ENCODE assay signal across 1 cellular context in the genomic region with DNA sequence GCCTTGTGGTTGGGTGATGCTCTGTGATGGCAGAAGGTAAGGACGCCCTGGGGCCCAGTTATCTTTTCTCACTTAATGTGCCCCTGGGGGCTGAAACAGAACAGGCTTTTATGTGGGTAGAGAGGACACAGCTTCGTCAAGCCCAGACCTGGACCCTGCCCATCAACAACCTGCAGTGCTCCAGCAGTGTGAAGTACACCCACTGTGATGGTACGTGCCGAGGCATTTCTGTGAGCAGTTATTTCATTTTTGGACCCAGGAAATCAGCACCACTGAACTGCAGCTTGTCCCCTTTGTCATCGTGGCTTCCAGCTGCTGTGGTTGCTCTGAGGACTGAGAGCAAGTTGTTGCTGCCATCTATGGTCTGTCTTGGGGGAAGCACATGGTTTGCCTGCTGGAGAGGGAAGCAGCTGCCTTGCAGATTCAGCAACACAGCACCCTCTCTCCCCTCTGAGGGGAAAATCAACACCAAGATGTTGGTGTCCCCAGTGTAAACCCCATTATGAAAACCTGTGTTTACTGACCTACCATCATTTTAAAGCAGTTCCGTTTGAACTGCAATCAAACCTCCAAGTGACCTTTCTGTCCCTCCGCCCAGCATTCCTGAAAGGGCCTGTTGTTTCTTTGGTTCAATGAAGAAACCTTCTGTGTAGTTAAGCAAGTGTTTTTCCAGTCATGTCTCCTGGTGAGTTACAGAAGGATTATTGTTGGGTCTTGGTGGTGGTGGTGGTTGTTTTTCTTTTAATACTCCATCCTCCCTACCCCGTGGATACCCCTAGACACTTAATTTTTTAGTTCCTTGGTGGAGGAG.
TF ChIP-seq lines count a peak whose summit lies in the region.

No MANE protein-coding gene starts in this region.

TF ChIP-seq in HepG2, 621 proteins besides CTCF, POLR2A, EP300 and RAD21 (continued from another document and continues in another):
- TF ChIP-seq, protein P1, sequence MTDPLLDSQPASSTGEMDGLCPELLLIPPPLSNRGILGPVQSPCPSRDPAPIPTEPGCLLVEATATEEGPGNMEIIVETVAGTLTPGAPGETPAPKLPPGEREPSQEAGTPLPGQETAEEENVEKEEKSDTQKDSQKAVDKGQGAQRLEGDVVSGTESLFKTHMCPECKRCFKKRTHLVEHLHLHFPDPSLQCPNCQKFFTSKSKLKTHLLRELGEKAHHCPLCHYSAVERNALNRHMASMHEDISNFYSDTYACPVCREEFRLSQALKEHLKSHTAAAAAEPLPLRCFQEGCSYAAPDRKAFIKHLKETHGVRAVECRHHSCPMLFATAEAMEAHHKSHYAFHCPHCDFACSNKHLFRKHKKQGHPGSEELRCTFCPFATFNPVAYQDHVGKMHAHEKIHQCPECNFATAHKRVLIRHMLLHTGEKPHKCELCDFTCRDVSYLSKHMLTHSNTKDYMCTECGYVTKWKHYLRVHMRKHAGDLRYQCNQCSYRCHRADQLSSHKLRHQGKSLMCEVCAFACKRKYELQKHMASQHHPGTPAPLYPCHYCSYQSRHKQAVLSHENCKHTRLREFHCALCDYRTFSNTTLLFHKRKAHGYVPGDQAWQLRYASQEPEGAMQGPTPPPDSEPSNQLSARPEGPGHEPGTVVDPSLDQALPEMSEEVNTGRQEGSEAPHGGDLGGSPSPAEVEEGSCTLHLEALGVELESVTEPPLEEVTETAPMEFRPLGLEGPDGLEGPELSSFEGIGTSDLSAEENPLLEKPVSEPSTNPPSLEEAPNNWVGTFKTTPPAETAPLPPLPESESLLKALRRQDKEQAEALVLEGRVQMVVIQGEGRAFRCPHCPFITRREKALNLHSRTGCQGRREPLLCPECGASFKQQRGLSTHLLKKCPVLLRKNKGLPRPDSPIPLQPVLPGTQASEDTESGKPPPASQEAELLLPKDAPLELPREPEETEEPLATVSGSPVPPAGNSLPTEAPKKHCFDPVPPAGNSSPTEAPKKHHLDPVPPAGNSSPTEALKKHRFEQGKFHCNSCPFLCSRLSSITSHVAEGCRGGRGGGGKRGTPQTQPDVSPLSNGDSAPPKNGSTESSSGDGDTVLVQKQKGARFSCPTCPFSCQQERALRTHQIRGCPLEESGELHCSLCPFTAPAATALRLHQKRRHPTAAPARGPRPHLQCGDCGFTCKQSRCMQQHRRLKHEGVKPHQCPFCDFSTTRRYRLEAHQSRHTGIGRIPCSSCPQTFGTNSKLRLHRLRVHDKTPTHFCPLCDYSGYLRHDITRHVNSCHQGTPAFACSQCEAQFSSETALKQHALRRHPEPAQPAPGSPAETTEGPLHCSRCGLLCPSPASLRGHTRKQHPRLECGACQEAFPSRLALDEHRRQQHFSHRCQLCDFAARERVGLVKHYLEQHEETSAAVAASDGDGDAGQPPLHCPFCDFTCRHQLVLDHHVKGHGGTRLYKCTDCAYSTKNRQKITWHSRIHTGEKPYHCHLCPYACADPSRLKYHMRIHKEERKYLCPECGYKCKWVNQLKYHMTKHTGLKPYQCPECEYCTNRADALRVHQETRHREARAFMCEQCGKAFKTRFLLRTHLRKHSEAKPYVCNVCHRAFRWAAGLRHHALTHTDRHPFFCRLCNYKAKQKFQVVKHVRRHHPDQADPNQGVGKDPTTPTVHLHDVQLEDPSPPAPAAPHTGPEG (CRISPR knock-in tag; IDR thresholded peaks at IDR 0.05): peak; percentile 75
- peak; percentile 75; the same call in 1 of the 2 replicates for TF ChIP-seq TP53 (CRISPR knock-in tag; conservative IDR thresholded peaks at IDR 0.05)
- TF ChIP-seq IRF2 (CRISPR knock-in tag; IDR thresholded peaks at IDR 0.05): peak; percentile 88; the same call in 1 of the 2 replicates
- TF ChIP-seq KAT8 (CRISPR knock-in tag; IDR thresholded peaks at IDR 0.05): peak; percentile 88
- TF ChIP-seq ZNF33A (CRISPR knock-in tag; IDR thresholded peaks at IDR 0.05; ENCODE audit: borderline replicate concordance): no peak
- peak; percentile 75; the same call in 1 of the 2 replicates for TF ChIP-seq ZNF749 (CRISPR knock-in tag; IDR thresholded peaks at IDR 0.05; ENCODE audit: borderline replicate concordance)
- 0 out of 2 replicates have a peak, but pooled peaks have one; percentile 34 for TF ChIP-seq ZNF274 (CRISPR knock-in tag; IDR thresholded peaks at IDR 0.05)
- TF ChIP-seq, protein P2, sequence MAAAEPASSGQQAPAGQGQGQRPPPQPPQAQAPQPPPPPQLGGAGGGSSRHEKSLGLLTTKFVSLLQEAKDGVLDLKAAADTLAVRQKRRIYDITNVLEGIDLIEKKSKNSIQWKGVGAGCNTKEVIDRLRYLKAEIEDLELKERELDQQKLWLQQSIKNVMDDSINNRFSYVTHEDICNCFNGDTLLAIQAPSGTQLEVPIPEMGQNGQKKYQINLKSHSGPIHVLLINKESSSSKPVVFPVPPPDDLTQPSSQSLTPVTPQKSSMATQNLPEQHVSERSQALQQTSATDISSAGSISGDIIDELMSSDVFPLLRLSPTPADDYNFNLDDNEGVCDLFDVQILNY (CRISPR knock-in tag; conservative IDR thresholded peaks at IDR 0.05): 0 out of 2 replicates have a peak, but pooled peaks have one; percentile 24
- peak; percentile 63 for TF ChIP-seq RBM39 (IDR thresholded peaks at IDR 0.05; ENCODE audit: low read depth, low read length, poor library complexity, severe bottlenecking)
- TF ChIP-seq, protein P3, sequence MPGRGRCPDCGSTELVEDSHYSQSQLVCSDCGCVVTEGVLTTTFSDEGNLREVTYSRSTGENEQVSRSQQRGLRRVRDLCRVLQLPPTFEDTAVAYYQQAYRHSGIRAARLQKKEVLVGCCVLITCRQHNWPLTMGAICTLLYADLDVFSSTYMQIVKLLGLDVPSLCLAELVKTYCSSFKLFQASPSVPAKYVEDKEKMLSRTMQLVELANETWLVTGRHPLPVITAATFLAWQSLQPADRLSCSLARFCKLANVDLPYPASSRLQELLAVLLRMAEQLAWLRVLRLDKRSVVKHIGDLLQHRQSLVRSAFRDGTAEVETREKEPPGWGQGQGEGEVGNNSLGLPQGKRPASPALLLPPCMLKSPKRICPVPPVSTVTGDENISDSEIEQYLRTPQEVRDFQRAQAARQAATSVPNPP (CRISPR knock-in tag; IDR thresholded peaks at IDR 0.05): peak; percentile 96
- 0 out of 2 replicates have a peak, but pooled peaks have one; percentile 50 for TF ChIP-seq HNRNPL (IDR thresholded peaks at IDR 0.05; ENCODE audit: low read depth, low read length)
- TF ChIP-seq, protein P4, sequence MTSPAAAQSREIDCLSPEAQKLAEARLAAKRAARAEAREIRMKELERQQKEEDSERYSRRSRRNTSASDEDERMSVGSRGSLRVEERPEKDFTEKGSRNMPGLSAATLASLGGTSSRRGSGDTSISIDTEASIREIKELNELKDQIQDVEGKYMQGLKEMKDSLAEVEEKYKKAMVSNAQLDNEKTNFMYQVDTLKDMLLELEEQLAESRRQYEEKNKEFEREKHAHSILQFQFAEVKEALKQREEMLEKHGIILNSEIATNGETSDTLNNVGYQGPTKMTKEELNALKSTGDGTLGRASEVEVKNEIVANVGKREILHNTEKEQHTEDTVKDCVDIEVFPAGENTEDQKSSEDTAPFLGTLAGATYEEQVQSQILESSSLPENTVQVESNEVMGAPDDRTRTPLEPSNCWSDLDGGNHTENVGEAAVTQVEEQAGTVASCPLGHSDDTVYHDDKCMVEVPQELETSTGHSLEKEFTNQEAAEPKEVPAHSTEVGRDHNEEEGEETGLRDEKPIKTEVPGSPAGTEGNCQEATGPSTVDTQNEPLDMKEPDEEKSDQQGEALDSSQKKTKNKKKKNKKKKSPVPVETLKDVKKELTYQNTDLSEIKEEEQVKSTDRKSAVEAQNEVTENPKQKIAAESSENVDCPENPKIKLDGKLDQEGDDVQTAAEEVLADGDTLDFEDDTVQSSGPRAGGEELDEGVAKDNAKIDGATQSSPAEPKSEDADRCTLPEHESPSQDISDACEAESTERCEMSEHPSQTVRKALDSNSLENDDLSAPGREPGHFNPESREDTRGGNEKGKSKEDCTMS (CRISPR knock-in tag; conservative IDR thresholded peaks at IDR 0.05): no peak; the same call in 1 of the 2 replicates
- TF ChIP-seq ZNF34 (CRISPR knock-in tag; IDR thresholded peaks at IDR 0.05; ENCODE audit: borderline replicate concordance): peak; percentile 62; the same call in 1 of the 2 replicates
- peak; percentile 37; the same call in 1 of the 2 replicates for TF ChIP-seq ZNF772 (CRISPR knock-in tag; IDR thresholded peaks at IDR 0.05)
- no peak for TF ChIP-seq ZNF260 (CRISPR knock-in tag; IDR thresholded peaks at IDR 0.05; ENCODE audit: borderline replicate concordance, low read depth)
- TF ChIP-seq DNMT1 (CRISPR knock-in tag; IDR thresholded peaks at IDR 0.05): no peak
- TF ChIP-seq NFE2L2 (IDR thresholded peaks at IDR 0.05; ENCODE audit: low read length): peak; percentile 27; the same call in 1 of the 2 replicates
- TF ChIP-seq MTA1 (CRISPR knock-in tag; IDR thresholded peaks at IDR 0.05; ENCODE audit: borderline replicate concordance): peak; percentile 58
- TF ChIP-seq ZNF644 (CRISPR knock-in tag; IDR thresholded peaks at IDR 0.05; ENCODE audit: low read depth): peak; percentile 97
- peak; percentile 67 for TF ChIP-seq MAFF (IDR thresholded peaks at IDR 0.05; ENCODE audit: low read depth, low read length)
- 0 out of 2 replicates have a peak, but pooled peaks have one; percentile 52 for TF ChIP-seq ZNF678 (CRISPR knock-in tag; IDR thresholded peaks at IDR 0.05)
- TF ChIP-seq NAIF1 (CRISPR knock-in tag; IDR thresholded peaks at IDR 0.05; ENCODE audit: borderline replicate concordance): 0 out of 2 replicates have a peak, but pooled peaks have one; percentile 38
- TF ChIP-seq, protein P5, sequence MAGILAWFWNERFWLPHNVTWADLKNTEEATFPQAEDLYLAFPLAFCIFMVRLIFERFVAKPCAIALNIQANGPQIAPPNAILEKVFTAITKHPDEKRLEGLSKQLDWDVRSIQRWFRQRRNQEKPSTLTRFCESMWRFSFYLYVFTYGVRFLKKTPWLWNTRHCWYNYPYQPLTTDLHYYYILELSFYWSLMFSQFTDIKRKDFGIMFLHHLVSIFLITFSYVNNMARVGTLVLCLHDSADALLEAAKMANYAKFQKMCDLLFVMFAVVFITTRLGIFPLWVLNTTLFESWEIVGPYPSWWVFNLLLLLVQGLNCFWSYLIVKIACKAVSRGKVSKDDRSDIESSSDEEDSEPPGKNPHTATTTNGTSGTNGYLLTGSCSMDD (CRISPR knock-in tag; IDR thresholded peaks at IDR 0.05): no peak
- peak; percentile 85; the same call in 1 of the 2 replicates for TF ChIP-seq ZNF790 (CRISPR knock-in tag; IDR thresholded peaks at IDR 0.05; ENCODE audit: borderline replicate concordance)
- peak; percentile 93 for TF ChIP-seq CCDC6 (CRISPR knock-in tag; IDR thresholded peaks at IDR 0.05)
- peak; percentile 73 for TF ChIP-seq ZNF331 (CRISPR knock-in tag; IDR thresholded peaks at IDR 0.05)
- peak; percentile 40; the same call in 1 of the 2 replicates for TF ChIP-seq ZIK1 (CRISPR knock-in tag; IDR thresholded peaks at IDR 0.05; ENCODE audit: borderline replicate concordance, low read depth)
- 0 out of 2 replicates have a peak, but pooled peaks have one; percentile 65 for TF ChIP-seq DNMT3B (CRISPR knock-in tag; conservative IDR thresholded peaks at IDR 0.05)
- TF ChIP-seq ZFP36L1 (CRISPR knock-in tag; IDR thresholded peaks at IDR 0.05): peak; percentile 30; the same call in 1 of the 2 replicates
- TF ChIP-seq ZNF615 (CRISPR knock-in tag; IDR thresholded peaks at IDR 0.05; ENCODE audit: borderline replicate concordance): peak; percentile 91; the same call in 1 of the 2 replicates
- no peak for TF ChIP-seq ZNF530 (CRISPR knock-in tag; IDR thresholded peaks at IDR 0.05; ENCODE audit: low read depth)
- TF ChIP-seq, protein P6, sequence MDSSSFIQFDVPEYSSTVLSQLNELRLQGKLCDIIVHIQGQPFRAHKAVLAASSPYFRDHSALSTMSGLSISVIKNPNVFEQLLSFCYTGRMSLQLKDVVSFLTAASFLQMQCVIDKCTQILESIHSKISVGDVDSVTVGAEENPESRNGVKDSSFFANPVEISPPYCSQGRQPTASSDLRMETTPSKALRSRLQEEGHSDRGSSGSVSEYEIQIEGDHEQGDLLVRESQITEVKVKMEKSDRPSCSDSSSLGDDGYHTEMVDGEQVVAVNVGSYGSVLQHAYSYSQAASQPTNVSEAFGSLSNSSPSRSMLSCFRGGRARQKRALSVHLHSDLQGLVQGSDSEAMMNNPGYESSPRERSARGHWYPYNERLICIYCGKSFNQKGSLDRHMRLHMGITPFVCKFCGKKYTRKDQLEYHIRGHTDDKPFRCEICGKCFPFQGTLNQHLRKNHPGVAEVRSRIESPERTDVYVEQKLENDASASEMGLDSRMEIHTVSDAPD (CRISPR knock-in tag; IDR thresholded peaks at IDR 0.05): peak; percentile 95
- peak; percentile 96 for TF ChIP-seq XRCC5 (optimal IDR thresholded peaks at IDR 0.05; ENCODE audit: low read length)
- TF ChIP-seq, protein P7, sequence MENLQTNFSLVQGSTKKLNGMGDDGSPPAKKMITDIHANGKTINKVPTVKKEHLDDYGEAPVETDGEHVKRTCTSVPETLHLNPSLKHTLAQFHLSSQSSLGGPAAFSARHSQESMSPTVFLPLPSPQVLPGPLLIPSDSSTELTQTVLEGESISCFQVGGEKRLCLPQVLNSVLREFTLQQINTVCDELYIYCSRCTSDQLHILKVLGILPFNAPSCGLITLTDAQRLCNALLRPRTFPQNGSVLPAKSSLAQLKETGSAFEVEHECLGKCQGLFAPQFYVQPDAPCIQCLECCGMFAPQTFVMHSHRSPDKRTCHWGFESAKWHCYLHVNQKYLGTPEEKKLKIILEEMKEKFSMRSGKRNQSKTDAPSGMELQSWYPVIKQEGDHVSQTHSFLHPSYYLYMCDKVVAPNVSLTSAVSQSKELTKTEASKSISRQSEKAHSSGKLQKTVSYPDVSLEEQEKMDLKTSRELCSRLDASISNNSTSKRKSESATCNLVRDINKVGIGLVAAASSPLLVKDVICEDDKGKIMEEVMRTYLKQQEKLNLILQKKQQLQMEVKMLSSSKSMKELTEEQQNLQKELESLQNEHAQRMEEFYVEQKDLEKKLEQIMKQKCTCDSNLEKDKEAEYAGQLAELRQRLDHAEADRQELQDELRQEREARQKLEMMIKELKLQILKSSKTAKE (CRISPR knock-in tag; IDR thresholded peaks at IDR 0.05; ENCODE audit: borderline replicate concordance): peak; percentile 83; the same call in 1 of the 2 replicates
- peak; percentile 87 for TF ChIP-seq ASH2L (IDR thresholded peaks at IDR 0.05; ENCODE audit: insufficient read length, low read depth, low read length)
- TF ChIP-seq ZNF160 (CRISPR knock-in tag; IDR thresholded peaks at IDR 0.05): no peak
- TF ChIP-seq BORCS8-MEF2B (CRISPR knock-in tag; IDR thresholded peaks at IDR 0.05): peak; percentile 82
- no peak for TF ChIP-seq GLI4 (CRISPR knock-in tag; IDR thresholded peaks at IDR 0.05; ENCODE audit: borderline replicate concordance)
- TF ChIP-seq, protein P8, sequence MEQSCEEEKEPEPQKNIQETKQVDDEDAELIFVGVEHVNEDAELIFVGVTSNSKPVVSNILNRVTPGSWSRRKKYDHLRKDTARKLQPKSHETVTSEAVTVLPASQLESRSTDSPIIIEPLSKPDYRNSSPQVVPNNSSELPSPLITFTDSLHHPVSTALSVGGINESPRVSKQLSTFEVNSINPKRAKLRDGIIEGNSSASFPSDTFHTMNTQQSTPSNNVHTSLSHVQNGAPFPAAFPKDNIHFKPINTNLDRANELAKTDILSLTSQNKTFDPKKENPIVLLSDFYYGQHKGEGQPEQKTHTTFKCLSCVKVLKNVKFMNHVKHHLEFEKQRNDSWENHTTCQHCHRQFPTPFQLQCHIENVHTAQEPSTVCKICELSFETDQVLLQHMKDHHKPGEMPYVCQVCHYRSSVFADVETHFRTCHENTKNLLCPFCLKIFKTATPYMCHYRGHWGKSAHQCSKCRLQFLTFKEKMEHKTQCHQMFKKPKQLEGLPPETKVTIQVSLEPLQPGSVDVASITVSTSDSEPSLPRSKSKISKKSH (CRISPR knock-in tag; IDR thresholded peaks at IDR 0.05; ENCODE audit: borderline replicate concordance): no peak
- TF ChIP-seq ZNF33B (CRISPR knock-in tag; IDR thresholded peaks at IDR 0.05): 0 out of 2 replicates have a peak, but pooled peaks have one; percentile 77
- TF ChIP-seq SP5 (CRISPR knock-in tag; IDR thresholded peaks at IDR 0.05; ENCODE audit: borderline replicate concordance, low read depth): peak; percentile 98
- peak; percentile 60; the same call in 1 of the 2 replicates for TF ChIP-seq ZNF878 (CRISPR knock-in tag; IDR thresholded peaks at IDR 0.05)
- TF ChIP-seq RELA (CRISPR knock-in tag; IDR thresholded peaks at IDR 0.05): peak; percentile 64; the same call in 1 of the 2 replicates
